ENCODE assay signal across 22 cellular contexts in genomic region chr5:96187309-96188027, GRCh38.
"Had no signal": no experiment of that assay in that cellular context is flagged by ENCODE, and none has a peak within 500 bp of the region (broad histone marks: within the 10 kb centered on the region; RNA-seq: fewer than 3 reads in every experiment).

No MANE protein-coding gene starts in this region.

- H3K27me3 Mint-ChIP-seq: brain had no signal

- H3K9me3 Mint-ChIP-seq: activated naive CD8-positive, alpha-beta T cell treated with anti-CD3 and anti-CD28 coated beads, Interleukin-2, amount 10 ng/mL, durations not matched to agents 7 days and 5 days; activated T-cell treated with anti-CD3 and anti-CD28 coated beads, Interleukin-2, amount 50 U/mL, for 24 hours; activated T-helper 2 cell treated with anti-CD3 and anti-CD28 coated beads, Interferon-gamma antibody, Interleukin-2, Interleukin-4, amounts not matched to agents 10 μg/mL and 5 μg/mL and 100 μg/mL, durations not matched to agents 14 hours and 24 hours and 36 hours had no signal

- H3K4me3 Mint-ChIP-seq: activated CD4-positive, alpha-beta memory T cell treated with anti-CD3 and anti-CD28 coated beads, Interleukin-2, amount 10 ng/mL, durations not matched to agents 7 days and 5 days; activated naive CD8-positive, alpha-beta T cell treated with anti-CD3 and anti-CD28 coated beads, Interleukin-2, amount 10 ng/mL, durations not matched to agents 7 days and 5 days; activated T-cell treated with anti-CD3 and anti-CD28 coated beads, Interleukin-2, amount 50 U/mL, for 24 hours; brain; endodermal cell; natural killer cell; stimulated activated naive CD8-positive, alpha-beta T cell treated with anti-CD3 and anti-CD28 coated beads, Interleukin-15, Interleukin-2, amounts not matched to agents 100 ng/mL and 50 ng/mL, for 24 hours; T-cell; WTC11 had no signal

- DNase-seq: activated CD4-positive, alpha-beta memory T cell treated with anti-CD3 and anti-CD28 coated beads, Interleukin-2, amount 10 ng/mL, durations not matched to agents 7 days and 5 days; activated CD4-positive, alpha-beta T cell treated with anti-CD3 and anti-CD28 coated beads for 4 hours; activated naive CD4-positive, alpha-beta T cell treated with Interleukin-2 at 50 U/mL for 16 hours; activated naive CD8-positive, alpha-beta T cell treated with anti-CD3 and anti-CD28 coated beads, Interleukin-2, amount 10 ng/mL, durations not matched to agents 7 days and 5 days; activated T-cell treated with anti-CD3 and anti-CD28 coated beads, Interleukin-2, amount 50 U/mL, for 24 hours; central memory CD4-positive, alpha-beta T cell; colonic mucosa; endodermal cell; erythroblast; foreskin melanocyte; glutamatergic neuron; left ventricle myocardium superior; natural killer cell; nucleus accumbens; retina; T-cell had no signal

- H3K36me3 Mint-ChIP-seq: activated naive CD8-positive, alpha-beta T cell treated with anti-CD3 and anti-CD28 coated beads, Interleukin-2, amount 10 ng/mL, durations not matched to agents 7 days and 5 days; brain; T-cell; WTC11 had no signal

- FAIRE-seq: urothelium cell line had no signal

- H3K27ac ChIP-seq: colonic mucosa, tibial nerve had no signal

- H3K27ac Mint-ChIP-seq: activated CD4-positive, alpha-beta memory T cell treated with anti-CD3 and anti-CD28 coated beads, Interleukin-2, amount 10 ng/mL, durations not matched to agents 7 days and 5 days; activated naive CD8-positive, alpha-beta T cell treated with anti-CD3 and anti-CD28 coated beads, Interleukin-2, amount 10 ng/mL, durations not matched to agents 7 days and 5 days; activated T-cell treated with anti-CD3 and anti-CD28 coated beads, Interleukin-2, amount 50 U/mL, for 24 hours; activated T-helper 2 cell treated with anti-CD3 and anti-CD28 coated beads, Interferon-gamma antibody, Interleukin-2, Interleukin-4, amounts not matched to agents 10 μg/mL and 5 μg/mL and 100 μg/mL, durations not matched to agents 14 hours and 24 hours and 36 hours; brain; endodermal cell; natural killer cell; stimulated activated naive CD8-positive, alpha-beta T cell treated with anti-CD3 and anti-CD28 coated beads, Interleukin-15, Interleukin-2, amounts not matched to agents 100 ng/mL and 50 ng/mL, for 24 hours; T-cell; WTC11 had no signal

- ATAC-seq: left ventricle myocardium superior, natural killer cell, T-cell, WTC11 had no signal

- H3K27me3 ChIP-seq: colonic mucosa, tibial nerve had no signal

- H3K4me1 ChIP-seq: colonic mucosa, tibial nerve had no signal

- H3K4me3 ChIP-seq: colonic mucosa, tibial nerve had no signal

- H3K4me1 Mint-ChIP-seq: activated CD4-positive, alpha-beta memory T cell treated with anti-CD3 and anti-CD28 coated beads, Interleukin-2, amount 10 ng/mL, durations not matched to agents 7 days and 5 days; activated naive CD8-positive, alpha-beta T cell treated with anti-CD3 and anti-CD28 coated beads, Interleukin-2, amount 10 ng/mL, durations not matched to agents 7 days and 5 days; brain; natural killer cell; T-cell had no signal

- H3K9me3 ChIP-seq: colonic mucosa had no signal

- H3K36me3 ChIP-seq: colonic mucosa, tibial nerve had no signal
